Comparison of ENCODE assay signal across 1 cellular context in the genomic region with DNA sequence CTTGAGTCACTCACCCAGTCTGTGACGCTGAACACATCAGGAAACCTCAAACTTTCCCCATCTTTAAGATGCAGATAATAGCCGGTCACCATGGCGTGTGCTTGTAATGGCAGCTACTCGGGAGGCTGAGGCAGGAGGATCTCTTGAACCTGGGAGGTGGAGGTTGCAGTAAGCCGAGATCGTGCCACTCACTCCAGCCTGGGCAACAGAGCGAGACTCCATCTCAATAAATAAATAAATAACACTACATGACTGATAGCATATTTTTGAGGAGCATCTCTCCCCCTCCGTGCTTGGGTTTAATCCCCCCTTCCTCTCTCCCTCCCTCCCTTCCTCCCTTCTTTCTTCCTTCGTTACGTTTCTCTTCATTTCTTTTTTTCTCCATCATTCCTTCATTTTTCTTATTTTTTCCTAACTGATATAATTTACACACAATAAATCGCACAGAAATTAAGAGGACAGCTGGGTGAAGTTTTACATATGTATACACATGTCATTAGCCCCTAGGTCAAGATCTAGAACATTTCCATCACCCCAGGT.
A peak's percentile ranks its signal among the peaks of the same experiment; 100 is the strongest.
TF ChIP-seq lines count a peak whose summit lies in the region.

No MANE protein-coding gene starts in this region.

TF ChIP-seq in K562, 482 proteins besides CTCF, POLR2A, EP300 and RAD21 (continued from another document and continues in another):
- TF ChIP-seq, protein P1, sequence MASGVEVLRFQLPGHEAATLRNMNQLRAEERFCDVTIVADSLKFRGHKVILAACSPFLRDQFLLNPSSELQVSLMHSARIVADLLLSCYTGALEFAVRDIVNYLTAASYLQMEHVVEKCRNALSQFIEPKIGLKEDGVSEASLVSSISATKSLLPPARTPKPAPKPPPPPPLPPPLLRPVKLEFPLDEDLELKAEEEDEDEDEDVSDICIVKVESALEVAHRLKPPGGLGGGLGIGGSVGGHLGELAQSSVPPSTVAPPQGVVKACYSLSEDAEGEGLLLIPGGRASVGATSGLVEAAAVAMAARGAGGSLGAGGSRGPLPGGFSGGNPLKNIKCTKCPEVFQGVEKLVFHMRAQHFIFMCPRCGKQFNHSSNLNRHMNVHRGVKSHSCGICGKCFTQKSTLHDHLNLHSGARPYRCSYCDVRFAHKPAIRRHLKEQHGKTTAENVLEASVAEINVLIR (CRISPR knock-in tag; IDR thresholded peaks at IDR 0.05) = no peak
- TF ChIP-seq DPF2 (IDR thresholded peaks at IDR 0.05) (no peak), DDX20 (tag; IDR thresholded peaks at IDR 0.05; ENCODE audit: low read depth) (no peak), THRAP3 (IDR thresholded peaks at IDR 0.05; ENCODE audit: borderline replicate concordance) (peak; percentile 56; the same call in 1 of the 2 replicates), ZFP1 (CRISPR knock-in tag; IDR thresholded peaks at IDR 0.05) (no peak), ZNF274 (IDR thresholded peaks at IDR 0.05; ENCODE audit: borderline replicate concordance, low read depth, low read length) (no peak), ZBTB7A (IDR thresholded peaks at IDR 0.05; ENCODE audit: borderline replicate concordance, control insufficient read depth, low read depth, low read length) (no peak), MCM3 (IDR thresholded peaks at IDR 0.05) (no peak), PTBP1 (IDR thresholded peaks at IDR 0.05; ENCODE audit: low read depth, low read length) (no peak), CC2D1A (IDR thresholded peaks at IDR 0.05) (no peak), LCOR (CRISPR knock-in tag; IDR thresholded peaks at IDR 0.05) (no peak), CBFA2T3 (IDR thresholded peaks at IDR 0.05) (no peak), KHSRP (IDR thresholded peaks at IDR 0.05) (no peak), MAFG (tag; conservative IDR thresholded peaks at IDR 0.05) (no peak), PHB (CRISPR knock-in tag; IDR thresholded peaks at IDR 0.05) (0 out of 2 replicates have a peak, but pooled peaks have one; percentile 70), CBFB (CRISPR knock-in tag; IDR thresholded peaks at IDR 0.05) (no peak), ARID1B (IDR thresholded peaks at IDR 0.05) (no peak), ZC3H4 (CRISPR knock-in tag; IDR thresholded peaks at IDR 0.05; ENCODE audit: borderline replicate concordance) (peak; percentile 8; the same call in 1 of the 2 replicates), NRF1 (conservative IDR thresholded peaks at IDR 0.05 in 1 of 2, IDR thresholded peaks at IDR 0.05 in 1 of 2) (no peak), COPS2 (conservative IDR thresholded peaks at IDR 0.05) (no peak), ZEB2 (IDR thresholded peaks at IDR 0.05) (no peak), SUPT5H (IDR thresholded peaks at IDR 0.05) (0 out of 2 replicates have a peak, but pooled peaks have one; percentile 2), CHCHD3 (CRISPR knock-in tag; IDR thresholded peaks at IDR 0.05) (no peak), ZNF175 (CRISPR knock-in tag; IDR thresholded peaks at IDR 0.05; ENCODE audit: low read depth) (peak; percentile 56; the same call in 1 of the 2 replicates), NBN (IDR thresholded peaks at IDR 0.05; ENCODE audit: low read depth) (no peak), MEIS2 (IDR thresholded peaks at IDR 0.05; ENCODE audit: partially characterized antibody) (no peak), HNRNPUL1 (IDR thresholded peaks at IDR 0.05; ENCODE audit: low read length) (no peak), NR3C1 (CRISPR knock-in tag; IDR thresholded peaks at IDR 0.05) (peak; percentile 50; the same call in 1 of the 2 replicates), ZNF174 (CRISPR knock-in tag; IDR thresholded peaks at IDR 0.05) (no peak), TBP (optimal IDR thresholded peaks at IDR 0.05; ENCODE audit: low read depth, low read length) (no peak), ZNF644 (tag; IDR thresholded peaks at IDR 0.05; ENCODE audit: low read depth) (no peak), ZNF184 (CRISPR knock-in tag; IDR thresholded peaks at IDR 0.05) (no peak), SMAD1 (IDR thresholded peaks at IDR 0.05; ENCODE audit: low read depth, low read length, partially characterized antibody) (no peak), RBM25 (IDR thresholded peaks at IDR 0.05; ENCODE audit: low read depth, low read length, severe bottlenecking) (peak; percentile 58), MYC (IDR thresholded peaks at IDR 0.05; ENCODE audit: low read depth, low read length) (no peak), MYC (CRISPR knock-in tag; IDR thresholded peaks at IDR 0.05; ENCODE audit: borderline replicate concordance, low read depth) (0 out of 2 replicates have a peak, but pooled peaks have one; percentile 19), ZKSCAN8 (CRISPR knock-in tag; IDR thresholded peaks at IDR 0.05) (no peak), KAT8 (IDR thresholded peaks at IDR 0.05; ENCODE audit: low read depth) (no peak)
- TF ChIP-seq, protein P2, sequence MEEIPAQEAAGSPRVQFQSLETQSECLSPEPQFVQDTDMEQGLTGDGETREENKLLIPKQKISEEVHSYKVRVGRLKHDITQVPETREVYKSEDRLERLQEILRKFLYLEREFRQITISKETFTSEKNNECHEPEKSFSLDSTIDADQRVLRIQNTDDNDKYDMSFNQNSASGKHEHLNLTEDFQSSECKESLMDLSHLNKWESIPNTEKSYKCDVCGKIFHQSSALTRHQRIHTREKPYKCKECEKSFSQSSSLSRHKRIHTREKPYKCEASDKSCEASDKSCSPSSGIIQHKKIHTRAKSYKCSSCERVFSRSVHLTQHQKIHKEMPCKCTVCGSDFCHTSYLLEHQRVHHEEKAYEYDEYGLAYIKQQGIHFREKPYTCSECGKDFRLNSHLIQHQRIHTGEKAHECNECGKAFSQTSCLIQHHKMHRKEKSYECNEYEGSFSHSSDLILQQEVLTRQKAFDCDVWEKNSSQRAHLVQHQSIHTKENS (CRISPR knock-in tag; IDR thresholded peaks at IDR 0.05) = no peak
- TF ChIP-seq, protein P3, sequence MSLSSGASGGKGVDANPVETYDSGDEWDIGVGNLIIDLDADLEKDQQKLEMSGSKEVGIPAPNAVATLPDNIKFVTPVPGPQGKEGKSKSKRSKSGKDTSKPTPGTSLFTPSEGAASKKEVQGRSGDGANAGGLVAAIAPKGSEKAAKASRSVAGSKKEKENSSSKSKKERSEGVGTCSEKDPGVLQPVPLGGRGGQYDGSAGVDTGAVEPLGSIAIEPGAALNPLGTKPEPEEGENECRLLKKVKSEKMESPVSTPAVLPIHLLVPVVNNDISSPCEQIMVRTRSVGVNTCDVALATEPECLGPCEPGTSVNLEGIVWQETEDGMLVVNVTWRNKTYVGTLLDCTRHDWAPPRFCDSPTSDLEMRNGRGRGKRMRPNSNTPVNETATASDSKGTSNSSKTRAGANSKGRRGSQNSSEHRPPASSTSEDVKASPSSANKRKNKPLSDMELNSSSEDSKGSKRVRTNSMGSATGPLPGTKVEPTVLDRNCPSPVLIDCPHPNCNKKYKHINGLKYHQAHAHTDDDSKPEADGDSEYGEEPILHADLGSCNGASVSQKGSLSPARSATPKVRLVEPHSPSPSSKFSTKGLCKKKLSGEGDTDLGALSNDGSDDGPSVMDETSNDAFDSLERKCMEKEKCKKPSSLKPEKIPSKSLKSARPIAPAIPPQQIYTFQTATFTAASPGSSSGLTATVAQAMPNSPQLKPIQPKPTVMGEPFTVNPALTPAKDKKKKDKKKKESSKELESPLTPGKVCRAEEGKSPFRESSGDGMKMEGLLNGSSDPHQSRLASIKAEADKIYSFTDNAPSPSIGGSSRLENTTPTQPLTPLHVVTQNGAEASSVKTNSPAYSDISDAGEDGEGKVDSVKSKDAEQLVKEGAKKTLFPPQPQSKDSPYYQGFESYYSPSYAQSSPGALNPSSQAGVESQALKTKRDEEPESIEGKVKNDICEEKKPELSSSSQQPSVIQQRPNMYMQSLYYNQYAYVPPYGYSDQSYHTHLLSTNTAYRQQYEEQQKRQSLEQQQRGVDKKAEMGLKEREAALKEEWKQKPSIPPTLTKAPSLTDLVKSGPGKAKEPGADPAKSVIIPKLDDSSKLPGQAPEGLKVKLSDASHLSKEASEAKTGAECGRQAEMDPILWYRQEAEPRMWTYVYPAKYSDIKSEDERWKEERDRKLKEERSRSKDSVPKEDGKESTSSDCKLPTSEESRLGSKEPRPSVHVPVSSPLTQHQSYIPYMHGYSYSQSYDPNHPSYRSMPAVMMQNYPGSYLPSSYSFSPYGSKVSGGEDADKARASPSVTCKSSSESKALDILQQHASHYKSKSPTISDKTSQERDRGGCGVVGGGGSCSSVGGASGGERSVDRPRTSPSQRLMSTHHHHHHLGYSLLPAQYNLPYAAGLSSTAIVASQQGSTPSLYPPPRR (CRISPR knock-in tag; IDR thresholded peaks at IDR 0.05; ENCODE audit: borderline replicate concordance) = peak; percentile 82; the same call in 1 of the 2 replicates
- TF ChIP-seq, protein P4, sequence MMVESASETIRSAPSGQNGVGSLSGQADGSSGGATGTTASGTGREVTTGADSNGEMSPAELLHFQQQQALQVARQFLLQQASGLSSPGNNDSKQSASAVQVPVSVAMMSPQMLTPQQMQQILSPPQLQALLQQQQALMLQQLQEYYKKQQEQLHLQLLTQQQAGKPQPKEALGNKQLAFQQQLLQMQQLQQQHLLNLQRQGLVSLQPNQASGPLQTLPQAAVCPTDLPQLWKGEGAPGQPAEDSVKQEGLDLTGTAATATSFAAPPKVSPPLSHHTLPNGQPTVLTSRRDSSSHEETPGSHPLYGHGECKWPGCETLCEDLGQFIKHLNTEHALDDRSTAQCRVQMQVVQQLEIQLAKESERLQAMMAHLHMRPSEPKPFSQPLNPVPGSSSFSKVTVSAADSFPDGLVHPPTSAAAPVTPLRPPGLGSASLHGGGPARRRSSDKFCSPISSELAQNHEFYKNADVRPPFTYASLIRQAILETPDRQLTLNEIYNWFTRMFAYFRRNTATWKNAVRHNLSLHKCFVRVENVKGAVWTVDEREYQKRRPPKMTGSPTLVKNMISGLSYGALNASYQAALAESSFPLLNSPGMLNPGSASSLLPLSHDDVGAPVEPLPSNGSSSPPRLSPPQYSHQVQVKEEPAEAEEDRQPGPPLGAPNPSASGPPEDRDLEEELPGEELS (CRISPR knock-in tag; IDR thresholded peaks at IDR 0.05; ENCODE audit: borderline replicate concordance) = no peak
- TF ChIP-seq, protein P5, sequence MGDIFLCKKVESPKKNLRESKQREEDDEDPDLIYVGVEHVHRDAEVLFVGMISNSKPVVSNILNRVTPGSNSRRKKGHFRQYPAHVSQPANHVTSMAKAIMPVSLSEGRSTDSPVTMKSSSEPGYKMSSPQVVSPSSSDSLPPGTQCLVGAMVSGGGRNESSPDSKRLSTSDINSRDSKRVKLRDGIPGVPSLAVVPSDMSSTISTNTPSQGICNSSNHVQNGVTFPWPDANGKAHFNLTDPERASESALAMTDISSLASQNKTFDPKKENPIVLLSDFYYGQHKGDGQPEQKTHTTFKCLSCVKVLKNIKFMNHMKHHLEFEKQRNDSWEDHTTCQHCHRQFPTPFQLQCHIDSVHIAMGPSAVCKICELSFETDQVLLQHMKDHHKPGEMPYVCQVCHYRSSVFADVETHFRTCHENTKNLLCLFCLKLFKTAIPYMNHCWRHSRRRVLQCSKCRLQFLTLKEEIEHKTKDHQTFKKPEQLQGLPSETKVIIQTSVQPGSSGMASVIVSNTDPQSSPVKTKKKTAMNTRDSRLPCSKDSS (IDR thresholded peaks at IDR 0.05; ENCODE audit: low read depth, partially characterized antibody) = peak; percentile 20
- TF ChIP-seq, protein P6, sequence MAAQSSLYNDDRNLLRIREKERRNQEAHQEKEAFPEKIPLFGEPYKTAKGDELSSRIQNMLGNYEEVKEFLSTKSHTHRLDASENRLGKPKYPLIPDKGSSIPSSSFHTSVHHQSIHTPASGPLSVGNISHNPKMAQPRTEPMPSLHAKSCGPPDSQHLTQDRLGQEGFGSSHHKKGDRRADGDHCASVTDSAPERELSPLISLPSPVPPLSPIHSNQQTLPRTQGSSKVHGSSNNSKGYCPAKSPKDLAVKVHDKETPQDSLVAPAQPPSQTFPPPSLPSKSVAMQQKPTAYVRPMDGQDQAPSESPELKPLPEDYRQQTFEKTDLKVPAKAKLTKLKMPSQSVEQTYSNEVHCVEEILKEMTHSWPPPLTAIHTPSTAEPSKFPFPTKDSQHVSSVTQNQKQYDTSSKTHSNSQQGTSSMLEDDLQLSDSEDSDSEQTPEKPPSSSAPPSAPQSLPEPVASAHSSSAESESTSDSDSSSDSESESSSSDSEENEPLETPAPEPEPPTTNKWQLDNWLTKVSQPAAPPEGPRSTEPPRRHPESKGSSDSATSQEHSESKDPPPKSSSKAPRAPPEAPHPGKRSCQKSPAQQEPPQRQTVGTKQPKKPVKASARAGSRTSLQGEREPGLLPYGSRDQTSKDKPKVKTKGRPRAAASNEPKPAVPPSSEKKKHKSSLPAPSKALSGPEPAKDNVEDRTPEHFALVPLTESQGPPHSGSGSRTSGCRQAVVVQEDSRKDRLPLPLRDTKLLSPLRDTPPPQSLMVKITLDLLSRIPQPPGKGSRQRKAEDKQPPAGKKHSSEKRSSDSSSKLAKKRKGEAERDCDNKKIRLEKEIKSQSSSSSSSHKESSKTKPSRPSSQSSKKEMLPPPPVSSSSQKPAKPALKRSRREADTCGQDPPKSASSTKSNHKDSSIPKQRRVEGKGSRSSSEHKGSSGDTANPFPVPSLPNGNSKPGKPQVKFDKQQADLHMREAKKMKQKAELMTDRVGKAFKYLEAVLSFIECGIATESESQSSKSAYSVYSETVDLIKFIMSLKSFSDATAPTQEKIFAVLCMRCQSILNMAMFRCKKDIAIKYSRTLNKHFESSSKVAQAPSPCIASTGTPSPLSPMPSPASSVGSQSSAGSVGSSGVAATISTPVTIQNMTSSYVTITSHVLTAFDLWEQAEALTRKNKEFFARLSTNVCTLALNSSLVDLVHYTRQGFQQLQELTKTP (IDR thresholded peaks at IDR 0.05; ENCODE audit: low read depth in 1 of 2, partially characterized antibody in 2 of 2) = peak in 1 of 2 experiments; percentile 5
- TF ChIP-seq, protein P7, sequence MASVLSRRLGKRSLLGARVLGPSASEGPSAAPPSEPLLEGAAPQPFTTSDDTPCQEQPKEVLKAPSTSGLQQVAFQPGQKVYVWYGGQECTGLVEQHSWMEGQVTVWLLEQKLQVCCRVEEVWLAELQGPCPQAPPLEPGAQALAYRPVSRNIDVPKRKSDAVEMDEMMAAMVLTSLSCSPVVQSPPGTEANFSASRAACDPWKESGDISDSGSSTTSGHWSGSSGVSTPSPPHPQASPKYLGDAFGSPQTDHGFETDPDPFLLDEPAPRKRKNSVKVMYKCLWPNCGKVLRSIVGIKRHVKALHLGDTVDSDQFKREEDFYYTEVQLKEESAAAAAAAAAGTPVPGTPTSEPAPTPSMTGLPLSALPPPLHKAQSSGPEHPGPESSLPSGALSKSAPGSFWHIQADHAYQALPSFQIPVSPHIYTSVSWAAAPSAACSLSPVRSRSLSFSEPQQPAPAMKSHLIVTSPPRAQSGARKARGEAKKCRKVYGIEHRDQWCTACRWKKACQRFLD (CRISPR knock-in tag; IDR thresholded peaks at IDR 0.05) = 0 out of 2 replicates have a peak, but pooled peaks have one; percentile 18
- TF ChIP-seq, protein P8, sequence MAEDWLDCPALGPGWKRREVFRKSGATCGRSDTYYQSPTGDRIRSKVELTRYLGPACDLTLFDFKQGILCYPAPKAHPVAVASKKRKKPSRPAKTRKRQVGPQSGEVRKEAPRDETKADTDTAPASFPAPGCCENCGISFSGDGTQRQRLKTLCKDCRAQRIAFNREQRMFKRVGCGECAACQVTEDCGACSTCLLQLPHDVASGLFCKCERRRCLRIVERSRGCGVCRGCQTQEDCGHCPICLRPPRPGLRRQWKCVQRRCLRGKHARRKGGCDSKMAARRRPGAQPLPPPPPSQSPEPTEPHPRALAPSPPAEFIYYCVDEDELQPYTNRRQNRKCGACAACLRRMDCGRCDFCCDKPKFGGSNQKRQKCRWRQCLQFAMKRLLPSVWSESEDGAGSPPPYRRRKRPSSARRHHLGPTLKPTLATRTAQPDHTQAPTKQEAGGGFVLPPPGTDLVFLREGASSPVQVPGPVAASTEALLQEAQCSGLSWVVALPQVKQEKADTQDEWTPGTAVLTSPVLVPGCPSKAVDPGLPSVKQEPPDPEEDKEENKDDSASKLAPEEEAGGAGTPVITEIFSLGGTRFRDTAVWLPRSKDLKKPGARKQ (CRISPR knock-in tag; IDR thresholded peaks at IDR 0.05) = no peak
